Comparison of ENCODE assay signal across 12 cellular contexts in the genomic region with DNA sequence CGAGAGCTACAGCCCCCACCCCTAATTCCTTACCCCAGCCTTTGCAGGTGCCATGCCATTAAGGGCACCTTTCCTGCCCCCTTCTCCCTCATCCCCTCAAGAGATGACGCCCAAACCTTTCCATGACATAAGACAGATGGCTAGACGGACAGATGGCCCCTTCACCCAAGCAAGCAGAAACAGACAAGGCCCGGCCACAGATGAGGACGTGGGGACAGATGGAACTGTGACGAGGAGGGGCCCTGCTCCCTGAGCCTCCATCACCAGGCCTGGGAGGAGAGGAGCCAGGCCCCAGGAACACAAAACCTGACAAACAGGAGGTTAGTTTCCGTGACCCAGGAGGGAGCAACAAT. TPM values are rescaled to one million over a fixed set of nuclear protein-coding genes. Genes with fewer than 3 reads are reported as not detected.
DNase-seq lines count a peak whose midpoint lies in the region; ATAC-seq, FAIRE-seq and TF ChIP-seq lines count a peak whose summit lies in the region.
"Had no signal": no experiment of that assay in that cellular context is flagged by ENCODE, and none has a peak within 500 bp of the region (broad histone marks: within the 10 kb centered on the region; RNA-seq: fewer than 3 reads in every experiment).

No MANE protein-coding gene starts in this region.

- no peaks in the 10 kb centered on the region for H3K9me3 Mint-ChIP-seq in activated B cell treated with CpG ODN at 0.5 μM for 24 hours
- no peaks in the 10 kb centered on the region for H3K9me3 Mint-ChIP-seq in activated CD4-positive, alpha-beta memory T cell treated with anti-CD3 and anti-CD28 coated beads, Interleukin-2, amount 10 ng/mL, durations not matched to agents 7 days and 5 days
- H3K9me3 Mint-ChIP-seq: T-helper 1 cell treated with Interleukin-12 subunit alpha and Interleukin-12 subunit beta and Interleukin-4 antibody, amounts not matched to agents 30 μg/mL and 1 μg/mL, for 36 hours had no signal

- peak overlapping the region; percentile 33; the same call in 1 of the 2 replicates for H2AK5ac ChIP-seq in IMR-90 (ENCODE audit: low read depth, low read length)

- WGBS in IMR-90 (ENCODE audit: extremely low coverage in 2 of 2, insufficient read length in 1 of 2), 2 experiments = 83% methylated on average over 1 of the region's 7 CpGs; no CpG with 5 or more reads in 1 of the 2 experiments
- WGBS in right cardiac atrium = 46% methylated on average over 7 of the region's 7 CpGs

- H2AFZ ChIP-seq in IMR-90 (replicated peaks; ENCODE audit: low read length, poor library complexity) = peak overlapping the region; percentile 33

- H2AK9ac ChIP-seq in IMR-90 (replicated peaks; ENCODE audit: low read depth, low read length, poor library complexity) = peak overlapping the region; percentile 48

- dilution Hi-C loops in IMR-90 (cut with HindIII; ENCODE audit: low sequenced_read_pairs, unreplicated experiment) = no loop called here

- H3K14ac ChIP-seq in IMR-90 (replicated peaks; ENCODE audit: low read depth, low read length) = no peak overlapping the region

- no peak overlapping the region for H3K4ac ChIP-seq in IMR-90 (ENCODE audit: low read depth, low read length)

- peaks cover 9% of the 10 kb centered on the region for H3K4me1 Mint-ChIP-seq in activated B cell treated with CpG ODN at 0.5 μM for 24 hours
- peaks cover 7% of the 10 kb centered on the region for H3K4me1 Mint-ChIP-seq in activated CD4-positive, alpha-beta memory T cell treated with anti-CD3 and anti-CD28 coated beads, Interleukin-2, amount 10 ng/mL, durations not matched to agents 7 days and 5 days

- FAIRE-seq in urothelium cell line (lab: Jason Lieb, UNC) = no peak
- FAIRE-seq: GM12892 had no signal

- H3K27ac Mint-ChIP-seq in activated B cell treated with CpG ODN at 0.5 μM for 24 hours = no peak overlapping the region
- H3K27ac Mint-ChIP-seq in activated CD4-positive, alpha-beta memory T cell treated with anti-CD3 and anti-CD28 coated beads, Interleukin-2, amount 10 ng/mL, durations not matched to agents 7 days and 5 days = no peak overlapping the region
- H3K27ac Mint-ChIP-seq: T-helper 1 cell treated with Interleukin-12 subunit alpha and Interleukin-12 subunit beta and Interleukin-4 antibody, amounts not matched to agents 30 μg/mL and 1 μg/mL, for 36 hours had no signal

- DNase-seq in IMR-90 = no peak
- DNase-seq in activated B cell treated with CpG ODN at 0.5 μM for 24 hours = no peak
- no peak for DNase-seq in right cardiac atrium
- no peak for DNase-seq in urothelium cell line (ENCODE audit: low spot score)
- DNase-seq in mucosa of descending colon = no peak
- DNase-seq in activated CD4-positive, alpha-beta memory T cell treated with anti-CD3 and anti-CD28 coated beads, Interleukin-2, amount 10 ng/mL, durations not matched to agents 7 days and 5 days = no peak
- DNase-seq: NCI-H2227 treated with DMSO at 0.1 percent for 48 hours had no signal

- TF ChIP-seq RAD21 in IMR-90 (IDR thresholded peaks at IDR 0.05; ENCODE audit: low read length) = no peak

- H3K9me3 ChIP-seq in IMR-90 (ENCODE audit: control insufficient read depth, insufficient read depth, low read length) (no peaks in the 10 kb centered on the region), right cardiac atrium (ENCODE audit: control insufficient read depth, low read length) (no peaks in the 10 kb centered on the region), mucosa of descending colon (no peaks in the 10 kb centered on the region)

- H2BK120ac ChIP-seq in IMR-90 (ENCODE audit: low read depth, low read length) = no peak overlapping the region; the same call in 1 of the 2 replicates

- no peaks in the 10 kb centered on the region for H4K20me1 ChIP-seq in IMR-90 (ENCODE audit: insufficient read depth, low read length)

- no peak overlapping the region for H3K4me2 ChIP-seq in IMR-90 (ENCODE audit: low read depth, low read length)

- no peaks in the 10 kb centered on the region for H3K36me3 Mint-ChIP-seq in activated B cell treated with CpG ODN at 0.5 μM for 24 hours (ENCODE audit: low read depth)
- no peaks in the 10 kb centered on the region for H3K36me3 Mint-ChIP-seq in activated CD4-positive, alpha-beta memory T cell treated with anti-CD3 and anti-CD28 coated beads, Interleukin-2, amount 10 ng/mL, durations not matched to agents 7 days and 5 days (ENCODE audit: low read depth)

- H3K9me1 ChIP-seq in IMR-90 (ENCODE audit: insufficient read depth, low read length) = peaks cover 7% of the 10 kb centered on the region; the same call in 1 of the 2 replicates

- no peak overlapping the region for H2BK15ac ChIP-seq in IMR-90 (ENCODE audit: low read depth, low read length)

- BruUV-seq in IMR-90 (replicated peaks; lab: Mats Ljungman, UMichigan) = no TSS peak

- H3K79me1 ChIP-seq in IMR-90 (ENCODE audit: low read depth in 1 of 2, low read length in 2 of 2) = peaks cover 0 to 3% of the 10 kb centered on the region in 2 experiments; a peak in 1 of 4 replicates

- no peak overlapping the region for H3K27ac ChIP-seq in IMR-90 (ENCODE audit: insufficient read depth, low read length)
- H3K27ac ChIP-seq in right cardiac atrium (ENCODE audit: low read length) = peak overlapping the region; percentile 57
- H3K27ac ChIP-seq in skin epidermis = peak overlapping the region in 18 of 21 experiments; percentile 37 to 82 (median 66)

- CTCF ChIA-PET in IMR-90 (lab: Yijun Ruan, JAX) = interaction anchor here (0.8 kb wide), 1 partner anchor 119 kb away, joined by 3 read pairs; no protein-coding TSS in a partner anchor
- CTCF ChIA-PET in activated B cell treated with CpG ODN at 0.5 μM for 24 hours (lab: Charles Lee) = no interaction called here
- CTCF ChIA-PET in activated CD4-positive, alpha-beta memory T cell treated with anti-CD3 and anti-CD28 coated beads, Interleukin-2, amount 10 ng/mL, durations not matched to agents 7 days and 5 days (lab: Charles Lee) = interaction anchor here (1.1 to 1.7 kb wide), 4 partner anchors 8 to 392 kb away, joined by 3 to 12 read pairs (median 5); no protein-coding TSS in a partner anchor

- in situ Hi-C loops in IMR-90 (cut with MboI; ENCODE audit: low sequenced_read_pairs) = loop anchor here (10.0 kb wide), 1 partner anchor 75 kb away; no protein-coding TSS in a partner anchor

- peak overlapping the region; percentile 37 for H3K4me3 Mint-ChIP-seq in activated B cell treated with CpG ODN at 0.5 μM for 24 hours
- H3K4me3 Mint-ChIP-seq in activated CD4-positive, alpha-beta memory T cell treated with anti-CD3 and anti-CD28 coated beads, Interleukin-2, amount 10 ng/mL, durations not matched to agents 7 days and 5 days = no peak overlapping the region

- POLR2A ChIA-PET in IMR-90 (lab: Charles Lee; ENCODE audit: unreplicated experiment) = no interaction called here
- POLR2A ChIA-PET in activated B cell treated with CpG ODN at 0.5 μM for 24 hours (lab: Charles Lee) = no interaction called here
- POLR2A ChIA-PET in activated CD4-positive, alpha-beta memory T cell treated with anti-CD3 and anti-CD28 coated beads, Interleukin-2, amount 10 ng/mL, durations not matched to agents 7 days and 5 days (lab: Charles Lee) = no interaction called here

- H3K36me3 ChIP-seq in IMR-90 (ENCODE audit: control insufficient read depth, insufficient read depth, low read length) (peaks cover 75% of the 10 kb centered on the region), mucosa of descending colon (ENCODE audit: low read depth) (no peaks in the 10 kb centered on the region)

- no peaks in the 10 kb centered on the region for H3K27me3 ChIP-seq in IMR-90 (ENCODE audit: control insufficient read depth, insufficient read depth, low read length)
- no peaks in the 10 kb centered on the region for H3K27me3 ChIP-seq in right cardiac atrium (ENCODE audit: control insufficient read depth, insufficient read depth)

- peaks cover 12% of the 10 kb centered on the region for H3K4me1 ChIP-seq in IMR-90 (ENCODE audit: control insufficient read depth, insufficient read depth, low read length)
- H3K4me1 ChIP-seq in right cardiac atrium (ENCODE audit: control insufficient read depth, insufficient read depth, low read length) = peaks cover 23% of the 10 kb centered on the region
- peaks cover 37% of the 10 kb centered on the region for H3K4me1 ChIP-seq in mucosa of descending colon (ENCODE audit: low read depth)

- H3K4me3 ChIP-seq in IMR-90 (ENCODE audit: insufficient read depth, low read depth, low read length) (no peak overlapping the region), right cardiac atrium (ENCODE audit: low read length) (no peak overlapping the region), skin epidermis (no peak overlapping the region), mucosa of descending colon (no peak overlapping the region)

- H4K91ac ChIP-seq in IMR-90 (ENCODE audit: insufficient read depth, low read depth, low read length) = no peak overlapping the region

- peaks cover 22% of the 10 kb centered on the region for H3K27me3 Mint-ChIP-seq in activated B cell treated with CpG ODN at 0.5 μM for 24 hours
- peaks cover 26% of the 10 kb centered on the region for H3K27me3 Mint-ChIP-seq in activated CD4-positive, alpha-beta memory T cell treated with anti-CD3 and anti-CD28 coated beads, Interleukin-2, amount 10 ng/mL, durations not matched to agents 7 days and 5 days

- no peak overlapping the region for H2BK20ac ChIP-seq in IMR-90 (ENCODE audit: low read depth, low read length)

- ATAC-seq in IMR-90 (ENCODE audit: low read depth) (no peak), activated B cell treated with CpG ODN at 0.5 μM for 24 hours (ENCODE audit: low read depth) (no peak), right cardiac atrium (no peak), mucosa of descending colon (no peak), HG03196 (IDR thresholded peaks at IDR 0.05; ENCODE audit: unreplicated experiment) (no peak)

- TF ChIP-seq CTCF in IMR-90 (conservative IDR thresholded peaks at IDR 0.05; ENCODE audit: low read depth, low read length) (no peak), activated B cell treated with CpG ODN at 0.5 μM for 24 hours (IDR thresholded peaks at IDR 0.05) (no peak), mucosa of descending colon (IDR thresholded peaks at IDR 0.05) (no peak)

- no peak overlapping the region for H3K23ac ChIP-seq in IMR-90 (ENCODE audit: low read depth, low read length)

- H3K9ac ChIP-seq in IMR-90 (ENCODE audit: low read depth, low read length) = no peak overlapping the region

- no peak overlapping the region for H4K8ac ChIP-seq in IMR-90 (ENCODE audit: low read depth in 2 of 2, low read length in 2 of 2)

- no peak overlapping the region for H3K56ac ChIP-seq in IMR-90 (ENCODE audit: extremely low read depth, insufficient read depth, low read length)

- intact Hi-C loops in IMR-90 (cut with micrococcal nuclease) (no loop called here), activated B cell treated with CpG ODN at 0.5 μM for 24 hours (cut with micrococcal nuclease) (no loop called here), right cardiac atrium (cut with DNase I) (loop anchor here (5.0 to 10.0 kb wide), 6 partner anchors 33 to 118 kb away; a partner anchor contains a TSS), mucosa of descending colon (cut with DNase I, micrococcal nuclease) (loop anchor here in 1 of 2 donors (5.0 kb wide), 1 partner anchor 118 kb away; no protein-coding TSS in a partner anchor)

- no peak overlapping the region for H4K5ac ChIP-seq in IMR-90 (ENCODE audit: low read depth, low read length)

- no peak overlapping the region for H3K18ac ChIP-seq in IMR-90 (ENCODE audit: low read depth, low read length)

- no peak for TF ChIP-seq POLR2A in IMR-90 (IDR thresholded peaks at IDR 0.05; ENCODE audit: low read depth, low read length)

- H2BK5ac ChIP-seq in IMR-90 (ENCODE audit: low read depth, low read length, poor library complexity, severe bottlenecking) = no peak overlapping the region

RNA-seq across cellular contexts. Expression of a gene that starts 24.7 kb away (rescaled TPM):
- total RNA-seq in IMR-90 (2012; rRNA removed) (90.0 and 104 TPM in 2 replicates), activated B cell treated with CpG ODN at 0.5 μM for 24 hours (58.0 and 61.1 TPM in 2 replicates), right cardiac atrium (10 to 100 TPM; 38.6 to 46.0 (median 42.2) TPM), mucosa of descending colon (10 to 100 TPM; 47.5 to 54.5 (median 52.9) TPM)
- polyA plus RNA-seq in IMR-90 (2012; rRNA removed) (84.2 TPM in 2 replicates), right cardiac atrium (47.7 TPM)
- polyA plus RNA-seq in IMR-90 (2012; cell fraction: cytosol; rRNA removed) = 60.3 and 78.3 TPM in 2 replicates
- polyA plus RNA-seq in IMR-90 (2012; cell fraction: nucleus; rRNA removed; ENCODE audit: low replicate concordance) = 41.2 and 50.2 TPM in 2 replicates
- total RNA-seq in activated CD4-positive, alpha-beta memory T cell treated with anti-CD3 and anti-CD28 coated beads, Interleukin-2, amount 10 ng/mL, durations not matched to agents 7 days and 5 days = 10 to 100 TPM; 50.4 to 50.5 TPM

RNA-seq across cellular contexts. Expression of a gene that starts 34.4 kb away (rescaled TPM):
- total RNA-seq in IMR-90 (2012; rRNA removed) = 28.6 and 34.2 TPM in 2 replicates
- 62.8 and 65.2 TPM in 2 replicates for polyA plus RNA-seq in IMR-90 (2012; rRNA removed)
- polyA plus RNA-seq in IMR-90 (2012; cell fraction: cytosol; rRNA removed) = 30.1 and 39.5 TPM in 2 replicates
- polyA plus RNA-seq in IMR-90 (2012; cell fraction: nucleus; rRNA removed; ENCODE audit: low replicate concordance) = 228 and 260 TPM in 2 replicates
- total RNA-seq in activated B cell treated with CpG ODN at 0.5 μM for 24 hours = 0.17 and 0.31 TPM in 2 replicates
- total RNA-seq in right cardiac atrium = 10 to 100 TPM; 40.6 to 50.5 (median 50.3) TPM
- 37.4 TPM for polyA plus RNA-seq in right cardiac atrium
- 10 to 100 TPM; 11.2 to 62.9 (median 19.3) TPM for total RNA-seq in mucosa of descending colon
- total RNA-seq in activated CD4-positive, alpha-beta memory T cell treated with anti-CD3 and anti-CD28 coated beads, Interleukin-2, amount 10 ng/mL, durations not matched to agents 7 days and 5 days = not detected

RNA-seq across cellular contexts. Expression of a gene that starts 51.9 kb away (rescaled TPM):
- not detected in 2 replicates for total RNA-seq in IMR-90 (2012; rRNA removed)
- not detected in 2 replicates for polyA plus RNA-seq in IMR-90 (2012; rRNA removed)
- not detected in 2 replicates for polyA plus RNA-seq in IMR-90 (2012; cell fraction: cytosol; rRNA removed)
- polyA plus RNA-seq in IMR-90 (2012; cell fraction: nucleus; rRNA removed; ENCODE audit: low replicate concordance) = 0.09 and 0.12 TPM in 2 replicates
- not detected in 2 replicates for total RNA-seq in activated B cell treated with CpG ODN at 0.5 μM for 24 hours
- total RNA-seq in right cardiac atrium = under 1 TPM in 2 of 4 donors, not detected in 2; 0.14 to 0.37 TPM
- polyA plus RNA-seq in right cardiac atrium = 0.18 TPM
- not detected for total RNA-seq in mucosa of descending colon
- not detected for total RNA-seq in activated CD4-positive, alpha-beta memory T cell treated with anti-CD3 and anti-CD28 coated beads, Interleukin-2, amount 10 ng/mL, durations not matched to agents 7 days and 5 days
- total RNA-seq: posterior vena cava had no signal

Comparison
In these comparisons a context has a peak if more than half of its experiments do, and no peak if none do; other contexts are left out.
1. intact Hi-C loops: an anchor here in right cardiac atrium (5.0 to 10.0 kb wide); none called in IMR-90 and activated B cell treated with CpG ODN at 0.5 μM for 24 hours.